Comparison of ENCODE assay signal across 8 cellular contexts in genomic region chr3:32502089-32502943, GRCh38. TPM values are rescaled to one million over a fixed set of nuclear protein-coding genes. Genes with fewer than 3 reads are reported as not detected.
DNase-seq lines count a peak whose midpoint lies in the region; TF ChIP-seq lines count a peak whose summit lies in the region.

A gene with protein sequence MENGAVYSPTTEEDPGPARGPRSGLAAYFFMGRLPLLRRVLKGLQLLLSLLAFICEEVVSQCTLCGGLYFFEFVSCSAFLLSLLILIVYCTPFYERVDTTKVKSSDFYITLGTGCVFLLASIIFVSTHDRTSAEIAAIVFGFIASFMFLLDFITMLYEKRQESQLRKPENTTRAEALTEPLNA (minus strand): TSS chr3:32502852. CDS start chr3:32502745, 107 bp downstream.

- H3K27me3 ChIP-seq in right atrium auricular region = no peaks in the 10 kb centered on the region

- peak; percentile 94 for DNase-seq in HEK293T (ENCODE audit: extremely low spot score)
- peak; percentile 56 for DNase-seq in MV-4-11 (lab: John Stamatoyannopoulos, UW)
- DNase-seq in right atrium auricular region (ENCODE audit: low spot score) = peak; percentile 78
- no peak for DNase-seq in pulmonary artery endothelial cell (ENCODE audit: low read depth, low spot score)

- H3K4me3 ChIP-seq in right atrium auricular region (peak within 1 kb of the TSS; percentile 94 to 97), urinary bladder (ENCODE audit: low read depth, low read length) (peak within 1 kb of the TSS; percentile 87)

- CTCF ChIA-PET in HEK293T (lab: Yijun Ruan, JAX) = no interaction called here

- POLR2A ChIA-PET in HEK293T (lab: Yijun Ruan, JAX) = no interaction called here

- no peaks in the 10 kb centered on the region for H3K9me3 ChIP-seq in right atrium auricular region

- under 1% methylated on average over 62 of the region's 62 CpGs for WGBS in urinary bladder

- H3K36me3 ChIP-seq in right atrium auricular region (no peaks in the 10 kb centered on the region), urinary bladder (ENCODE audit: insufficient read depth) (no peaks in the 10 kb centered on the region)

- H3K27ac ChIP-seq in angular gyrus (ENCODE audit: low read depth, low read length) (peak within 1 kb of the TSS; percentile 93), right atrium auricular region (peak within 1 kb of the TSS; percentile 99), urinary bladder (ENCODE audit: low read depth) (peak within 1 kb of the TSS; percentile 96)

- intact Hi-C loops in T-helper 2 cell treated with Interferon-gamma antibody and Interleukin-4, amounts not matched to agents 100 ng/mL and 5 ng/mL, for 36 hours (cut with micrococcal nuclease) = loop anchor here (1.0 to 2.0 kb wide), 7 partner anchors 42 to 396 kb away; partner anchors contain the start of genes CMTM8, CNOT10, DYNC1LI1 and GPD1L

- peaks cover 0 to 10% of the 10 kb centered on the region in 2 donors for H3K4me1 ChIP-seq in right atrium auricular region
- H3K4me1 ChIP-seq in urinary bladder (ENCODE audit: insufficient read depth) = peaks cover 2% of the 10 kb centered on the region

- TF ChIP-seq CTCF in GM12873 (IDR thresholded peaks at IDR 0.05; ENCODE audit: insufficient read depth, low read depth, low read length, missing control alignments) = peak; percentile 7
- no peak for TF ChIP-seq CTCF in right atrium auricular region (IDR thresholded peaks at IDR 0.05)

TF ChIP-seq in HEK293T, 16 proteins besides CTCF, POLR2A, EP300 and RAD21:
- TF ChIP-seq FOXM1 (IDR thresholded peaks at IDR 0.05; ENCODE audit: borderline replicate concordance) (no peak), ELF4 (IDR thresholded peaks at IDR 0.05) (peak; percentile 13; the same call in 1 of the 2 replicates)

RNA-seq across cellular contexts. Expression of the gene that starts here (rescaled TPM):
- total RNA-seq in T-helper 2 cell treated with Interferon-gamma antibody and Interleukin-4, amounts not matched to agents 100 ng/mL and 5 ng/mL, for 36 hours = 55.5 and 58.4 TPM in 2 replicates
- total RNA-seq in right atrium auricular region = 10 to 100 TPM; 16.6 to 25.9 TPM
- total RNA-seq in pulmonary artery endothelial cell = 105 and 138 TPM in 2 replicates
- 123 TPM for total RNA-seq in urinary bladder
- 42.2 TPM for polyA plus RNA-seq in urinary bladder
